Comparison of ENCODE assay signal across 8 cellular contexts in genomic region chr17:50272711-50273653, GRCh38. TPM values are rescaled to one million over a fixed set of nuclear protein-coding genes. Genes with fewer than 3 reads are reported as not detected.
A peak's percentile ranks its signal among the peaks of the same experiment; 100 is the strongest.
DNase-seq lines count a peak whose midpoint lies in the region; ATAC-seq, FAIRE-seq and TF ChIP-seq lines count a peak whose summit lies in the region.

No MANE protein-coding gene starts in this region.

- peaks cover 2 to 32% (median 22%) of the 10 kb centered on the region in 4 experiments for H3K4me1 ChIP-seq in H1 (replicated peaks in 1 of 4; ENCODE audit: control insufficient read depth in 3 of 4, insufficient read depth in 4 of 4, low read length in 3 of 4)

- H3K18ac ChIP-seq in H1 (ENCODE audit: extremely low read depth, low read length): no peak overlapping the region

- H3K9me3 Mint-ChIP-seq in activated CD8-positive, alpha-beta T cell treated with anti-CD3 and anti-CD28 coated beads, Interleukin-2, amount 10 ng/mL, durations not matched to agents 7 days and 5 days (ENCODE audit: insufficient read depth): no peaks in the 10 kb centered on the region
- H3K9me3 Mint-ChIP-seq in mesothelial cell of epicardium: no peaks in the 10 kb centered on the region

- CTCF ChIA-PET in activated CD8-positive, alpha-beta T cell treated with anti-CD3 and anti-CD28 coated beads, Interleukin-2, amount 10 ng/mL, durations not matched to agents 7 days and 5 days (lab: Charles Lee): interaction anchor here (0.7 to 12.6 kb wide), 16 partner anchors 10 to 179 kb away, joined by 3 to 191 read pairs (median 6); partner anchors contain the start of genes COL1A1 and PDK2
- CTCF ChIA-PET in H1 (lab: Charles Lee; ENCODE audit: partially characterized antibody): interaction anchor here (0.5 to 41.5 kb wide), 23 partner anchors 8 to 946 kb away, joined by 3 to 1349 read pairs (median 5); partner anchors contain the start of gene COL1A1

- peaks cover 19% of the 10 kb centered on the region for H3K4me1 Mint-ChIP-seq in activated CD8-positive, alpha-beta T cell treated with anti-CD3 and anti-CD28 coated beads, Interleukin-2, amount 10 ng/mL, durations not matched to agents 7 days and 5 days (ENCODE audit: low read depth)
- H3K4me1 Mint-ChIP-seq in mesothelial cell of epicardium: peaks cover 61% of the 10 kb centered on the region

- no peaks in the 10 kb centered on the region; a peak in 1 of 4 replicates for H3K79me2 ChIP-seq in H1 (ENCODE audit: control insufficient read depth in 1 of 2, insufficient read depth in 2 of 2, low read length in 2 of 2)

- peak overlapping the region; percentile 82 for H2AFZ ChIP-seq in H1 (ENCODE audit: low read length)

- 14% methylated on average over 32 of the region's 57 CpGs; no CpG with 5 or more reads in 1 of the 2 experiments for WGBS in H1 (ENCODE audit: extremely low coverage in 1 of 2, insufficient coverage in 1 of 2, insufficient read length in 1 of 2, insufficient replicate concordance in 2 of 2, low coverage in 1 of 2, low lambda C conversion rate in 2 of 2, missing lambda C conversion rate in 1 of 2), 2 experiments

- no peak overlapping the region for H3K23ac ChIP-seq in H1 (ENCODE audit: insufficient read length)

- FAIRE-seq in H1 (lab: Jason Lieb, UNC): no peak

- no peak overlapping the region for H4K91ac ChIP-seq in H1 (replicated peaks; ENCODE audit: insufficient read length, low read length)

- H3K27me3 ChIP-seq in H1 (replicated peaks in 1 of 4; ENCODE audit: control insufficient read depth in 3 of 4, extremely low read depth in 1 of 4, insufficient read depth in 3 of 4, low read length in 3 of 4): peaks cover 0 to 12% (median 5%) of the 10 kb centered on the region in 4 experiments; a peak in 3 of 7 replicates

- no peak overlapping the region for H3K9ac ChIP-seq in H1 (replicated peaks in 1 of 4; ENCODE audit: extremely low read depth in 1 of 4, low read depth in 3 of 4, low read length in 3 of 4)

- no peak overlapping the region for H3K14ac ChIP-seq in H1 (ENCODE audit: insufficient read length)

- H3K36me3 ChIP-seq in H1 (ENCODE audit: control insufficient read depth in 2 of 4, insufficient read depth in 4 of 4, low read length in 3 of 4): no peaks in the 10 kb centered on the region

- H3K56ac ChIP-seq in H1 (replicated peaks; ENCODE audit: insufficient read length, low read depth, low read length): no peak overlapping the region

- no peaks in the 10 kb centered on the region for H4K20me1 ChIP-seq in H1 (replicated peaks in 1 of 2; ENCODE audit: control insufficient read depth in 1 of 2, insufficient read depth in 2 of 2, low read length in 2 of 2)

- H3K27ac ChIP-seq in H1 (ENCODE audit: low read depth, low read length): no peak overlapping the region

- POLR2A ChIA-PET in activated CD8-positive, alpha-beta T cell treated with anti-CD3 and anti-CD28 coated beads, Interleukin-2, amount 10 ng/mL, durations not matched to agents 7 days and 5 days (lab: Charles Lee): interaction anchor here (0.6 kb wide), 1 partner anchor 8 kb away, joined by 3 read pairs; no protein-coding TSS in a partner anchor
- POLR2A ChIA-PET in H1 (lab: Charles Lee; ENCODE audit: partially characterized antibody): interaction anchor here (0.6 to 3.2 kb wide), 6 partner anchors 21 to 95 kb away, joined by 3 to 22 read pairs (median 4); partner anchors contain the start of gene COL1A1

- H3K79me1 ChIP-seq in H1 (ENCODE audit: low read depth, low read length): peaks cover 2% of the 10 kb centered on the region; the same call in 1 of the 2 replicates

- peak overlapping the region; percentile 7; the same call in 1 of the 2 replicates for H2BK12ac ChIP-seq in H1 (ENCODE audit: low read depth, low read length)

- H3K4ac ChIP-seq in H1 (replicated peaks; ENCODE audit: insufficient read length, low read depth, low read length): no peak overlapping the region

- ATAC-seq in activated CD8-positive, alpha-beta T cell treated with anti-CD3 and anti-CD28 coated beads, Interleukin-2, amount 10 ng/mL, durations not matched to agents 7 days and 5 days: peak; percentile 68

- no peak overlapping the region for H2BK20ac ChIP-seq in H1 (ENCODE audit: low read length)

- no peak overlapping the region for H2BK15ac ChIP-seq in H1 (ENCODE audit: low read length)

- DNase-seq in GDM1 (lab: John Stamatoyannopoulos, UW) (peak; percentile 35), NCI-H1105 (lab: John Stamatoyannopoulos, UW) (peak; percentile 12), H1 (ENCODE audit: low read depth in 1 of 2, low spot score in 2 of 2) (peak in 1 of 2 experiments; percentile 95), mesothelial cell of epicardium (ENCODE audit: low spot score in 2 of 2, unreplicated experiment in 2 of 2) (peak; percentile 79 to 89), NCI-H2107 treated with DMSO at 0.1 percent for 48 hours (lab: John Stamatoyannopoulos, UW; ENCODE audit: unreplicated experiment) (no peak), Ammon's horn (ENCODE audit: low spot score) (no peak)
- DNase-seq in activated CD8-positive, alpha-beta T cell treated with anti-CD3 and anti-CD28 coated beads, Interleukin-2, amount 10 ng/mL, durations not matched to agents 7 days and 5 days: peak; percentile 55
- DNase-seq in stimulated activated CD8-positive, alpha-beta memory T cell treated with anti-CD3 and anti-CD28 coated beads, Interleukin-4, amount 100 ng/mL, for 4 hours (ENCODE audit: low read depth in 2 of 2, low spot score in 1 of 2): peak; percentile 13 to 16

- peaks cover 4% of the 10 kb centered on the region; the same call in 1 of the 2 replicates for H3K23me2 ChIP-seq in H1 (ENCODE audit: low read depth, low read length)

- H3K27ac Mint-ChIP-seq in activated CD8-positive, alpha-beta T cell treated with anti-CD3 and anti-CD28 coated beads, Interleukin-2, amount 10 ng/mL, durations not matched to agents 7 days and 5 days: no peak overlapping the region
- H3K27ac Mint-ChIP-seq in mesothelial cell of epicardium: peak overlapping the region; percentile 90

- H2BK5ac ChIP-seq in H1 (ENCODE audit: low read depth, low read length): no peak overlapping the region

- H3K4me3 Mint-ChIP-seq in activated CD8-positive, alpha-beta T cell treated with anti-CD3 and anti-CD28 coated beads, Interleukin-2, amount 10 ng/mL, durations not matched to agents 7 days and 5 days: peak overlapping the region; percentile 65
- peak overlapping the region; percentile 72 for H3K4me3 Mint-ChIP-seq in mesothelial cell of epicardium

- no peaks in the 10 kb centered on the region for H3K36me3 Mint-ChIP-seq in activated CD8-positive, alpha-beta T cell treated with anti-CD3 and anti-CD28 coated beads, Interleukin-2, amount 10 ng/mL, durations not matched to agents 7 days and 5 days (ENCODE audit: low read depth)
- no peaks in the 10 kb centered on the region for H3K36me3 Mint-ChIP-seq in mesothelial cell of epicardium

- H2BK120ac ChIP-seq in H1 (replicated peaks; ENCODE audit: low read depth, low read length): no peak overlapping the region

- TF ChIP-seq RAD21 in H1 (IDR thresholded peaks at IDR 0.05 in 1 of 2, conservative IDR thresholded peaks at IDR 0.05 in 1 of 2; ENCODE audit: low read depth in 2 of 2, low read length in 2 of 2): peak; percentile 71 to 92

- H3K27me3 Mint-ChIP-seq in activated CD8-positive, alpha-beta T cell treated with anti-CD3 and anti-CD28 coated beads, Interleukin-2, amount 10 ng/mL, durations not matched to agents 7 days and 5 days (ENCODE audit: low read depth): peaks cover 31% of the 10 kb centered on the region
- peaks cover 1% of the 10 kb centered on the region for H3K27me3 Mint-ChIP-seq in mesothelial cell of epicardium (ENCODE audit: low read depth)

- no peak overlapping the region for H4K5ac ChIP-seq in H1 (ENCODE audit: insufficient read length, low read depth, low read length)

- no peak overlapping the region; the same call in 1 of the 2 replicates for H2AK5ac ChIP-seq in H1 (ENCODE audit: low read depth, low read length)

- H3K4me3 ChIP-seq in H1 (ENCODE audit: extremely low read depth in 1 of 4, insufficient read depth in 2 of 4, low read depth in 3 of 4, low read length in 4 of 4): peak overlapping the region; percentile 17 to 55 (median 30)

- H4K8ac ChIP-seq in H1 (ENCODE audit: extremely low read depth, insufficient read depth, low read length): peak overlapping the region; percentile 58; the same call in 1 of the 2 replicates

- no peaks in the 10 kb centered on the region for H3K9me3 ChIP-seq in H1 (ENCODE audit: insufficient read depth in 2 of 2, low read depth in 1 of 2, low read length in 1 of 2)

- TF ChIP-seq EP300 in H1 (IDR thresholded peaks at IDR 0.05; ENCODE audit: borderline replicate concordance in 1 of 2, low read depth in 2 of 2, low read length in 2 of 2): no peak

- TF ChIP-seq CTCF in H1 (IDR thresholded peaks at IDR 0.05; ENCODE audit: control extremely low read depth in 1 of 3, insufficient read depth in 1 of 3, low read depth in 1 of 3, low read length in 3 of 3) (peak; percentile 67 to 97 (median 72)), mesothelial cell of epicardium (IDR thresholded peaks at IDR 0.05; ENCODE audit: unreplicated experiment) (peak; percentile 95)

- H3K4me2 ChIP-seq in H1 (ENCODE audit: insufficient read depth in 1 of 2, low read depth in 2 of 2, low read length in 2 of 2): peak overlapping the region; percentile 78 to 91

- TF ChIP-seq POLR2A in H1 (IDR thresholded peaks at IDR 0.05; ENCODE audit: control extremely low read depth in 1 of 2, low read depth in 2 of 2, low read length in 2 of 2): no peak

TF ChIP-seq in H1, 55 proteins besides CTCF, POLR2A, EP300 and RAD21:
- TF ChIP-seq ASH2L (IDR thresholded peaks at IDR 0.05; ENCODE audit: low read length): peak; percentile 36
- peak; percentile 58; the same call in 1 of the 2 replicates for TF ChIP-seq GABPA (IDR thresholded peaks at IDR 0.05; ENCODE audit: borderline replicate concordance, insufficient read depth, low read length)
- no peak for TF ChIP-seq BRCA1 (IDR thresholded peaks at IDR 0.05; ENCODE audit: low read depth, low read length)

RNA-seq across cellular contexts. Expression of gene TMEM92, which starts 1.3 kb away (rescaled TPM):
- not detected for total RNA-seq in activated CD8-positive, alpha-beta T cell treated with anti-CD3 and anti-CD28 coated beads, Interleukin-2, amount 10 ng/mL, durations not matched to agents 7 days and 5 days
- 11.9 and 12.2 TPM in 2 replicates for total RNA-seq in H1 (2021; fragmentation: NEBNext Ultra II Directional; extraction: Animal tissue kit (Norgen Biotek cat#: 25700))
- 24.8 and 39.2 TPM in 2 replicates for polyA plus RNA-seq in H1 (2011; rRNA removed)
- 14.9 TPM for polyA plus RNA-seq in H1 (2011; cell fraction: cytosol; rRNA removed)
- polyA plus RNA-seq in H1 (2011; cell fraction: nucleus; rRNA removed): 13.5 TPM
- 12.3 to 17.0 TPM (median 15.6 TPM) in 4 replicates for polyA plus RNA-seq in H1 (2012, experiment 1 of 2)
- 17.9 TPM for polyA plus RNA-seq in H1 (2012, experiment 2 of 2)
- polyA plus RNA-seq in H1 (2013, experiment 1 of 2): 23.2 TPM
- polyA plus RNA-seq in H1 (2013, experiment 2 of 2): 31.1 TPM
- polyA minus RNA-seq in H1 (2011; rRNA and poly(A)+ RNA removed): 6.3 and 10.4 TPM in 2 replicates
- 15.3 TPM for polyA minus RNA-seq in H1 (2011; cell fraction: cytosol; rRNA and poly(A)+ RNA removed)
- 12.1 TPM for polyA minus RNA-seq in H1 (2011; cell fraction: nucleus; rRNA and poly(A)+ RNA removed)
- 2.7 to 3.9 TPM (median 3.6 TPM) in 3 replicates for total RNA-seq in mesothelial cell of epicardium

Comparison
In these comparisons a context has a peak if more than half of its experiments do, and no peak if none do; other contexts are left out.
1. DNase-seq: peak in GDM1 (single experiment), NCI-H1105 (single experiment), activated CD8-positive, alpha-beta T cell treated with anti-CD3 and anti-CD28 coated beads, Interleukin-2, amount 10 ng/mL, durations not matched to agents 7 days and 5 days (single experiment), mesothelial cell of epicardium (2 of 2) and stimulated activated CD8-positive, alpha-beta memory T cell treated with anti-CD3 and anti-CD28 coated beads, Interleukin-4, amount 100 ng/mL, for 4 hours (2 of 2); none in NCI-H2107 treated with DMSO at 0.1 percent for 48 hours (single experiment) and Ammon's horn (single experiment).